Comparison of ENCODE assay signal across 1 cellular context in genomic region chr11:57566564-57567209, GRCh38.
TF ChIP-seq lines count a peak whose summit lies in the region.

No MANE protein-coding gene starts in this region.

TF ChIP-seq in K562, 482 proteins besides CTCF, POLR2A, EP300 and RAD21:
- no peak for TF ChIP-seq RFX1 (IDR thresholded peaks at IDR 0.05)
- no peak for TF ChIP-seq ZNF140 (CRISPR knock-in tag; IDR thresholded peaks at IDR 0.05)
- no peak for TF ChIP-seq CEBPB (tag; IDR thresholded peaks at IDR 0.05)
- TF ChIP-seq ZNF263 (CRISPR knock-in tag; IDR thresholded peaks at IDR 0.05; ENCODE audit: borderline replicate concordance) = 0 out of 2 replicates have a peak, but pooled peaks have one; percentile 9
- no peak for TF ChIP-seq ZSCAN32 (CRISPR knock-in tag; IDR thresholded peaks at IDR 0.05)
- TF ChIP-seq NEUROD1 (IDR thresholded peaks at IDR 0.05; ENCODE audit: borderline replicate concordance, low read depth, low read length, partially characterized antibody) = no peak
- no peak for TF ChIP-seq ZNF146 (CRISPR knock-in tag; IDR thresholded peaks at IDR 0.05; ENCODE audit: unreplicated experiment)
- no peak for TF ChIP-seq PHB (CRISPR knock-in tag; IDR thresholded peaks at IDR 0.05)
- TF ChIP-seq, protein P1, sequence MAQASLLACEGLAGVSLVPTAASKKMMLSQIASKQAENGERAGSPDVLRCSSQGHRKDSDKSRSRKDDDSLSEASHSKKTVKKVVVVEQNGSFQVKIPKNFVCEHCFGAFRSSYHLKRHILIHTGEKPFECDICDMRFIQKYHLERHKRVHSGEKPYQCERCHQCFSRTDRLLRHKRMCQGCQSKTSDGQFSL (CRISPR knock-in tag; IDR thresholded peaks at IDR 0.05) = no peak; the same call in 1 of the 2 replicates
- TF ChIP-seq, protein P1 (tag; IDR thresholded peaks at IDR 0.05) = peak in 1 of 2 experiments; percentile 45; a peak in 2 of 4 replicates
- TF ChIP-seq ZFP36 (IDR thresholded peaks at IDR 0.05; ENCODE audit: low read depth, low read length, partially characterized antibody) = peak; percentile 71
- TF ChIP-seq ZBTB5 (IDR thresholded peaks at IDR 0.05) = no peak
- TF ChIP-seq ARID4B (CRISPR knock-in tag; IDR thresholded peaks at IDR 0.05) = no peak
- TF ChIP-seq ELF2 (CRISPR knock-in tag; IDR thresholded peaks at IDR 0.05) = no peak
- no peak for TF ChIP-seq ZNF197 (CRISPR knock-in tag; IDR thresholded peaks at IDR 0.05; ENCODE audit: low read depth)
- TF ChIP-seq KDM5B (IDR thresholded peaks at IDR 0.05; ENCODE audit: insufficient replicate concordance, low read depth, low read length) = no peak
